Comparison of ENCODE assay signal across 11 cellular contexts in genomic region chr3:106635271-106635670, GRCh38.
DNase-seq lines count a peak whose midpoint lies in the region; ATAC-seq lines count a peak whose summit lies in the region.
"Had no signal": no experiment of that assay in that cellular context is flagged by ENCODE, and none has a peak within 500 bp of the region (broad histone marks: within the 10 kb centered on the region; RNA-seq: fewer than 3 reads in every experiment).

No MANE protein-coding gene starts in this region.

- H3K9me3 Mint-ChIP-seq in activated CD4-positive, alpha-beta T cell treated with anti-CD3 and anti-CD28 coated beads for 36 hours (ENCODE audit: low read depth), result no peaks in the 10 kb centered on the region
- H3K9me3 Mint-ChIP-seq: central memory CD8-positive, alpha-beta T cell; natural killer cell treated with Interleukin-12 subunit alpha and Interleukin-12 subunit beta and Interleukin-15 and Interleukin-18, amount 100 ng/mL, for 72 hours had no signal

- peak; percentile 85 for ATAC-seq in HG02588 (IDR thresholded peaks at IDR 0.05; ENCODE audit: unreplicated experiment)
- no peak for ATAC-seq in activated CD4-positive, alpha-beta T cell treated with anti-CD3 and anti-CD28 coated beads for 36 hours
- no peak for ATAC-seq in GM19328 (IDR thresholded peaks at IDR 0.05; ENCODE audit: unreplicated experiment)
- ATAC-seq: natural killer cell treated with Interleukin-12 subunit alpha and Interleukin-12 subunit beta and Interleukin-15 and Interleukin-18, amount 100 ng/mL, for 72 hours had no signal

- DNase-seq in GM04503 (ENCODE audit: low read depth), result peak; percentile 85
- DNase-seq in RPMI7951 (ENCODE audit: low read depth), result peak; percentile 87
- DNase-seq in iris pigment epithelial cell (ENCODE audit: low read depth), result peak; percentile 54
- DNase-seq in activated CD4-positive, alpha-beta T cell treated with anti-CD3 and anti-CD28 coated beads for 36 hours, result no peak
- no peak for DNase-seq in iPS-NIHi7 (ENCODE audit: extremely low spot score)
- DNase-seq in mucosa of gallbladder (ENCODE audit: low spot score), result no peak
- DNase-seq: Peyer's patch had no signal

- no peak overlapping the region for H3K4me3 Mint-ChIP-seq in activated CD4-positive, alpha-beta T cell treated with anti-CD3 and anti-CD28 coated beads for 36 hours
- H3K4me3 Mint-ChIP-seq: central memory CD8-positive, alpha-beta T cell; natural killer cell treated with Interleukin-12 subunit alpha and Interleukin-12 subunit beta and Interleukin-15 and Interleukin-18, amount 100 ng/mL, for 72 hours had no signal

- H3K27ac Mint-ChIP-seq in activated CD4-positive, alpha-beta T cell treated with anti-CD3 and anti-CD28 coated beads for 36 hours, result no peak overlapping the region
- H3K27ac Mint-ChIP-seq: natural killer cell treated with Interleukin-12 subunit alpha and Interleukin-12 subunit beta and Interleukin-15 and Interleukin-18, amount 100 ng/mL, for 72 hours had no signal

- H3K4me1 Mint-ChIP-seq in activated CD4-positive, alpha-beta T cell treated with anti-CD3 and anti-CD28 coated beads for 36 hours, result no peaks in the 10 kb centered on the region
- H3K4me1 Mint-ChIP-seq: central memory CD8-positive, alpha-beta T cell had no signal

- POLR2A ChIA-PET in activated CD4-positive, alpha-beta T cell treated with anti-CD3 and anti-CD28 coated beads for 36 hours (lab: Charles Lee), result no interaction called here

- peaks cover 9% of the 10 kb centered on the region for H3K27me3 Mint-ChIP-seq in activated CD4-positive, alpha-beta T cell treated with anti-CD3 and anti-CD28 coated beads for 36 hours

- intact Hi-C loops in activated CD4-positive, alpha-beta T cell treated with anti-CD3 and anti-CD28 coated beads for 36 hours (cut with DNase I, micrococcal nuclease), result no loop called here

- CTCF ChIA-PET in activated CD4-positive, alpha-beta T cell treated with anti-CD3 and anti-CD28 coated beads for 36 hours (lab: Charles Lee), result no interaction called here

- H3K36me3 Mint-ChIP-seq in activated CD4-positive, alpha-beta T cell treated with anti-CD3 and anti-CD28 coated beads for 36 hours (ENCODE audit: low read depth), result no peaks in the 10 kb centered on the region
- H3K36me3 Mint-ChIP-seq: natural killer cell treated with Interleukin-12 subunit alpha and Interleukin-12 subunit beta and Interleukin-15 and Interleukin-18, amount 100 ng/mL, for 72 hours had no signal

Comparison
In these comparisons a context has a peak if more than half of its experiments do, and no peak if none do; other contexts are left out.
1. DNase-seq: peak in GM04503 (single experiment), RPMI7951 (single experiment) and iris pigment epithelial cell (single experiment); none in activated CD4-positive, alpha-beta T cell treated with anti-CD3 and anti-CD28 coated beads for 36 hours (single experiment), iPS-NIHi7 (single experiment) and mucosa of gallbladder (single experiment).